Comparison of ENCODE assay signal across 9 cellular contexts in the genomic region with DNA sequence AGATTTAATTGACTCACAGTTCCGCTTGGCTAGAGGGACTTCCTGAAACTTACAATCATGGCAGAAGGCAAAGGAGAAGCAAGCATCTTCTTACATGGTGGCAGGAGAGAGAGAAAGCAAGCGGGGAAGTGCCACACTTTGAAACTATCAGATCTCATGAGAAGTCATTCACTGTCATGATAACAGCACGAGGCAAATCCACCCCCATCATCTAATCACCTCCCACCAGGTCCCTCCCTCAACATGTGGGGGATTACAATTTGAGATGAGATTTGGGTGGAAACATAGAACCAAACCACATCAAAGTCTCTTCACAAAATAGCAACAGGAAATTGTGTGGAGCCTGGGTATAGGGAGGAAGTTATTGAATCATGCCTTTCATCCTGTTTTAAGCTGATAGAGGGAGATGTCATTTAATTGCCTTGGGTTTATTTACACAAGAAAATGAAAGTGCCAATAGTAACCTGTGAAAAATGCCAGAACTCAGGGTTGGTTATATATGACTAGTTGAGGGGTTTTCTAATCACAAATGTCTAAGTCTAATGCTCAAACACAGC.
A peak's percentile ranks its signal among the peaks of the same experiment; 100 is the strongest.
DNase-seq lines count a peak whose midpoint lies in the region; ATAC-seq and TF ChIP-seq lines count a peak whose summit lies in the region.
"Had no signal": no experiment of that assay in that cellular context is flagged by ENCODE, and none has a peak within 500 bp of the region (broad histone marks: within the 10 kb centered on the region; RNA-seq: fewer than 3 reads in every experiment).

No MANE protein-coding gene starts in this region.

- intact Hi-C loops in CD4-positive, alpha-beta T cell (cut with DNase I, micrococcal nuclease) = loop anchor here in 1 of 2 experiments (10.0 kb wide), 1 partner anchor 478 kb away; no protein-coding TSS in a partner anchor

- peak; percentile 16 to 64 (median 32) for DNase-seq in CD4-positive, alpha-beta T cell
- peak; percentile 60 for DNase-seq in activated naive CD4-positive, alpha-beta T cell treated with anti-CD3 and anti-CD28 coated beads, Interleukin-2, amount 50 U/mL, for 16 hours
- DNase-seq in nephron progenitor cell (no peak), ecto neural progenitor cell (ENCODE audit: low spot score) (no peak), NCI-H2107 treated with DMSO at 0.1 percent for 48 hours (lab: John Stamatoyannopoulos, UW; ENCODE audit: unreplicated experiment) (no peak), NCI-H82 (lab: John Stamatoyannopoulos, UW) (no peak)
- DNase-seq: amniotic stem cell had no signal

- TF ChIP-seq CTCF in CD4-positive, alpha-beta T cell (IDR thresholded peaks at IDR 0.05) = no peak
- TF ChIP-seq CTCF in nephron progenitor cell (IDR thresholded peaks at IDR 0.05) = no peak

- POLR2A ChIA-PET in CD4-positive, alpha-beta T cell (lab: Charles Lee) = interaction anchor here (0.7 to 1.3 kb wide), 7 partner anchors 9 to 625 kb away, joined by 3 to 5 read pairs (median 3); partner anchors contain the start of gene LMCD1

- H3K4me1 Mint-ChIP-seq in CD4-positive, alpha-beta T cell (ENCODE audit: low read depth) = peaks cover 65% of the 10 kb centered on the region
- H3K4me1 Mint-ChIP-seq in T-helper 1 cell treated with Interleukin-12 subunit alpha and Interleukin-12 subunit beta and Interleukin-4 antibody, amounts not matched to agents 30 μg/mL and 1 μg/mL, for 36 hours (ENCODE audit: low read depth) = peaks cover 14% of the 10 kb centered on the region
- peaks cover 8% of the 10 kb centered on the region for H3K4me1 Mint-ChIP-seq in nephron progenitor cell

- peaks cover 10% of the 10 kb centered on the region for H3K9me3 Mint-ChIP-seq in CD4-positive, alpha-beta T cell
- no peaks in the 10 kb centered on the region for H3K9me3 Mint-ChIP-seq in T-helper 1 cell treated with Interleukin-12 subunit alpha and Interleukin-12 subunit beta and Interleukin-4 antibody, amounts not matched to agents 30 μg/mL and 1 μg/mL, for 36 hours
- no peaks in the 10 kb centered on the region for H3K9me3 Mint-ChIP-seq in nephron progenitor cell

- H3K4me3 Mint-ChIP-seq in CD4-positive, alpha-beta T cell = peak overlapping the region; percentile 64
- no peak overlapping the region for H3K4me3 Mint-ChIP-seq in T-helper 1 cell treated with Interleukin-12 subunit alpha and Interleukin-12 subunit beta and Interleukin-4 antibody, amounts not matched to agents 30 μg/mL and 1 μg/mL, for 36 hours
- H3K4me3 Mint-ChIP-seq in nephron progenitor cell = no peak overlapping the region

- peak; percentile 92 for ATAC-seq in CD4-positive, alpha-beta T cell (ENCODE audit: poor library complexity)
- no peak for ATAC-seq in HG03095 (IDR thresholded peaks at IDR 0.05; ENCODE audit: unreplicated experiment)

- peak overlapping the region; percentile 85 for H3K27ac Mint-ChIP-seq in CD4-positive, alpha-beta T cell
- H3K27ac Mint-ChIP-seq in T-helper 1 cell treated with Interleukin-12 subunit alpha and Interleukin-12 subunit beta and Interleukin-4 antibody, amounts not matched to agents 30 μg/mL and 1 μg/mL, for 36 hours = peak overlapping the region; percentile 65
- H3K27ac Mint-ChIP-seq in nephron progenitor cell = peak overlapping the region; percentile 95

- CTCF ChIA-PET in CD4-positive, alpha-beta T cell (lab: Charles Lee) = interaction anchor here (0.7 kb wide), 1 partner anchor 9 kb away, joined by 3 read pairs; no protein-coding TSS in a partner anchor

- no peaks in the 10 kb centered on the region for H3K27me3 ChIP-seq in CD4-positive, alpha-beta T cell (ENCODE audit: control insufficient read depth, insufficient read depth, low read length)

- no peak overlapping the region for H3K27ac ChIP-seq in CD4-positive, alpha-beta T cell (ENCODE audit: low read depth, low read length)

- H3K27me3 Mint-ChIP-seq in CD4-positive, alpha-beta T cell = no peaks in the 10 kb centered on the region
- no peaks in the 10 kb centered on the region for H3K27me3 Mint-ChIP-seq in T-helper 1 cell treated with Interleukin-12 subunit alpha and Interleukin-12 subunit beta and Interleukin-4 antibody, amounts not matched to agents 30 μg/mL and 1 μg/mL, for 36 hours (ENCODE audit: low read depth)
- no peaks in the 10 kb centered on the region for H3K27me3 Mint-ChIP-seq in nephron progenitor cell (ENCODE audit: low read depth, poor library complexity)

- no peaks in the 10 kb centered on the region for H3K9me3 ChIP-seq in CD4-positive, alpha-beta T cell (ENCODE audit: control insufficient read depth, low read length)

- H3K36me3 Mint-ChIP-seq in CD4-positive, alpha-beta T cell (ENCODE audit: low read depth) = peaks cover 8% of the 10 kb centered on the region
- H3K36me3 Mint-ChIP-seq in T-helper 1 cell treated with Interleukin-12 subunit alpha and Interleukin-12 subunit beta and Interleukin-4 antibody, amounts not matched to agents 30 μg/mL and 1 μg/mL, for 36 hours (ENCODE audit: low read depth) = no peaks in the 10 kb centered on the region
- no peaks in the 10 kb centered on the region for H3K36me3 Mint-ChIP-seq in nephron progenitor cell (ENCODE audit: low read depth)

Comparison
In these comparisons a context has a peak if more than half of its experiments do, and no peak if none do; other contexts are left out.
1. DNase-seq: peak in CD4-positive, alpha-beta T cell (10 of 10) and activated naive CD4-positive, alpha-beta T cell treated with anti-CD3 and anti-CD28 coated beads, Interleukin-2, amount 50 U/mL, for 16 hours (single experiment); none in nephron progenitor cell (single experiment), ecto neural progenitor cell (single experiment), NCI-H2107 treated with DMSO at 0.1 percent for 48 hours (single experiment) and NCI-H82 (single experiment).
2. Peak in every context shown above with its lines, with median percentiles within 50 percentile points of each other: H3K27ac Mint-ChIP-seq.